In the genomic region with DNA sequence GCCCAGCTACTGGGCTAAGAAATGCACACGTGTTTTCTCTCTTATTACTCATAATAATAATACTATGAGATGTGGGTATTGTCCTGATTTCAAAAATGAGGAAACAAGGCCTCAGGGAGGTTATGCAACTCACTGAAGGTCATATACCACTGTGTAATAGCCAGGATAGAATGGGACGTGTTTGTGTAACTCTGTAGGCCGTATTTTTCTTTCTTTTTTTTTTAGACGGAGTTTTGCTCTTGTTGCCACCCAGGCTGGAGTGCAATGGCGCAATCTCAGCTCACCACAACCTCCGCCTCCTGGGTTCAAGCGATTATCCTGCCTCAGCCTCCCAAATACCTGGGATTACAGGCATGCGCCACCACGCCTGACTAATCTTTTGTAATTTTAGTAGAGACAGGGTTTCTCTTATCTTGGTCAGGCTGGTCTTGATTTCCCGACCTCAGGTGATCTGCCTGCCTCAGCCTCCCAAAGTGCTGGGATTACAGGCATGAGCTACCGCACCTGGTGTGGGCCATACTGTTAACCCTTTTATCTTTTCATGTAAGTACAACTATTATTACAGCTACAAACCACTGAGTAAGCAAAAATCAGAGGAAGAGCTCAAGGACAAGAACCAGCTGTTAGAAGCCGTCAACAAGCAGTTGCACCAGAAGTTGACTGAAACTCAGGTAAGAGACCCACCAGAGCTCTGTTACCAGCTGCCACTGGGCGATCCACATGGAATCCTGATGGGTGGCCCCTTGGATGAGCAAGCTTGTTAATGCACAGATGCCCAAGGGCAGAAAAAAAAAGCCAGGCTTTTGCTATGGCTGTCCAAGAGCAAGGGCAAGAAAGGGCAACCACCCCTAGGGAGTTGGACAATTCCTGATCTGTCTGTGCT, we compare ENCODE assay signal across 21 cellular contexts. TPM values are rescaled to one million over a fixed set of nuclear protein-coding genes. Genes with fewer than 3 reads are reported as not detected.
DNase-seq lines count a peak whose midpoint lies in the region; ATAC-seq, FAIRE-seq and TF ChIP-seq lines count a peak whose summit lies in the region.
"Had no signal": no experiment of that assay in that cellular context is flagged by ENCODE, and none has a peak within 500 bp of the region (broad histone marks: within the 10 kb centered on the region; RNA-seq: fewer than 3 reads in every experiment).

No MANE protein-coding gene starts in this region.

- TF ChIP-seq POLR2A in spleen (IDR thresholded peaks at IDR 0.05), result no peak

- H3K27ac ChIP-seq in spleen (peak overlapping the region in 7 of 8 donors; percentile 18 to 86 (median 72)), small intestine (ENCODE audit: low read depth in 1 of 2, low read length in 1 of 2) (no peak overlapping the region)
- H3K27ac ChIP-seq: vagina had no signal

- CTCF ChIA-PET in HEK293T (lab: Yijun Ruan, JAX), result no interaction called here

- WGBS in spleen, 5 donors, result 63 to 83% (median 69%) methylated on average over 13 of the region's 13 CpGs
- 94 to 95% (median 94%) methylated on average over 13 of the region's 13 CpGs for WGBS in small intestine, 3 donors

- H3K36me3 ChIP-seq in spleen (peaks cover 3 to 83% (median 37%) of the 10 kb centered on the region in 6 donors), small intestine (ENCODE audit: control insufficient read depth in 2 of 2, insufficient read depth in 2 of 2, low read length in 2 of 2) (peaks cover 4 to 6% of the 10 kb centered on the region in 2 donors)

- peak; percentile 3 to 11 for DNase-seq in Kasumi-1 (lab: John Stamatoyannopoulos, UW)
- peak; percentile 90 for DNase-seq in SKM-1 (lab: John Stamatoyannopoulos, UW; ENCODE audit: unreplicated experiment)
- DNase-seq in fibroblast of villous mesenchyme (ENCODE audit: low read depth), result peak; percentile 52
- DNase-seq in spleen, result peak; percentile 71
- DNase-seq in HEK293T (ENCODE audit: extremely low spot score), result no peak
- no peak for DNase-seq in small intestine
- DNase-seq: CD8-positive, alpha-beta memory T cell; dorsolateral prefrontal cortex; EL; naive thymus-derived CD8-positive, alpha-beta T cell; NCI-H1105; NCI-H510A; stimulated activated CD4-positive, alpha-beta T cell treated with anti-CD3 and anti-CD28 coated beads, Interleukin-2, amount 100 ng/mL, for 48 hours; T-helper 9 cell had no signal

- H3K4me3 ChIP-seq in fibroblast of villous mesenchyme (ENCODE audit: low read depth, low read length) (no peak overlapping the region), spleen (no peak overlapping the region), small intestine (ENCODE audit: low read depth in 1 of 2, low read length in 2 of 2) (no peak overlapping the region)
- H3K4me3 ChIP-seq: dorsolateral prefrontal cortex, vagina had no signal

- FAIRE-seq in small intestine (lab: Jason Lieb, UNC), result no peak
- FAIRE-seq: astrocyte, frontal cortex, GM12892 had no signal

- intact Hi-C loops in spleen (cut with DNase I; ENCODE audit: low total_unique reads), result no loop called here

- H3K27me3 ChIP-seq in spleen (replicated peaks in 1 of 7), result no peaks in the 10 kb centered on the region
- no peaks in the 10 kb centered on the region for H3K27me3 ChIP-seq in small intestine (ENCODE audit: control insufficient read depth in 2 of 2, insufficient read depth in 2 of 2, low read length in 2 of 2)
- H3K27me3 ChIP-seq: dorsolateral prefrontal cortex, vagina had no signal

- H3K4me1 ChIP-seq in spleen, result peaks cover 0 to 34% (median 12%) of the 10 kb centered on the region in 6 donors
- H3K4me1 ChIP-seq in small intestine (ENCODE audit: control insufficient read depth in 2 of 2, insufficient read depth in 1 of 2, low read depth in 1 of 2, low read length in 1 of 2), result no peaks in the 10 kb centered on the region

- no peak for ATAC-seq in GM18861 (IDR thresholded peaks at IDR 0.05; ENCODE audit: unreplicated experiment)
- ATAC-seq: activated T-helper 17 cell treated with anti-CD3 and anti-CD28 coated beads, Interleukin-2, amount 50 U/mL, for 72 hours; naive thymus-derived CD8-positive, alpha-beta T cell had no signal

- TF ChIP-seq CTCF in fibroblast of villous mesenchyme (IDR thresholded peaks at IDR 0.05; ENCODE audit: insufficient read depth, low read depth, low read length) (no peak), spleen (IDR thresholded peaks at IDR 0.05 in 8 of 11, conservative IDR thresholded peaks at IDR 0.05 in 3 of 11) (no peak)

- H3K9me3 ChIP-seq in spleen (no peaks in the 10 kb centered on the region), small intestine (ENCODE audit: control insufficient read depth, low read depth) (no peaks in the 10 kb centered on the region)
- H3K9me3 ChIP-seq: vagina had no signal

- POLR2A ChIA-PET in HEK293T (lab: Yijun Ruan, JAX), result no interaction called here

TF ChIP-seq in HEK293T, 16 proteins besides CTCF, POLR2A, EP300 and RAD21:
- TF ChIP-seq BHLHE40 (IDR thresholded peaks at IDR 0.05; ENCODE audit: borderline replicate concordance) (no peak), FOXK2 (IDR thresholded peaks at IDR 0.05) (no peak), LEF1 (IDR thresholded peaks at IDR 0.05; ENCODE audit: borderline replicate concordance) (no peak), FOXA1 (IDR thresholded peaks at IDR 0.05) (no peak), ARNT (IDR thresholded peaks at IDR 0.05) (no peak), SUZ12 (IDR thresholded peaks at IDR 0.05) (no peak), ELF4 (IDR thresholded peaks at IDR 0.05) (no peak), TARDBP (IDR thresholded peaks at IDR 0.05) (no peak)
- TF ChIP-seq, protein P1, sequence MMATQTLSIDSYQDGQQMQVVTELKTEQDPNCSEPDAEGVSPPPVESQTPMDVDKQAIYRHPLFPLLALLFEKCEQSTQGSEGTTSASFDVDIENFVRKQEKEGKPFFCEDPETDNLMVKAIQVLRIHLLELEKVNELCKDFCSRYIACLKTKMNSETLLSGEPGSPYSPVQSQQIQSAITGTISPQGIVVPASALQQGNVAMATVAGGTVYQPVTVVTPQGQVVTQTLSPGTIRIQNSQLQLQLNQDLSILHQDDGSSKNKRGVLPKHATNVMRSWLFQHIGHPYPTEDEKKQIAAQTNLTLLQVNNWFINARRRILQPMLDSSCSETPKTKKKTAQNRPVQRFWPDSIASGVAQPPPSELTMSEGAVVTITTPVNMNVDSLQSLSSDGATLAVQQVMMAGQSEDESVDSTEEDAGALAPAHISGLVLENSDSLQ (IDR thresholded peaks at IDR 0.05), result no peak

RNA-seq across cellular contexts. Expression of a gene that starts 6.7 kb away (rescaled TPM):
- 25.4 and 49.2 TPM in 2 replicates for total RNA-seq in fibroblast of villous mesenchyme
- total RNA-seq in spleen, result 10 to 100 TPM in 4 of 7 donors, 1 to 10 TPM in 3; 8.3 to 16.8 (median 11.5) TPM
- 10 to 100 TPM in 1 of 3 donors, 1 to 10 TPM in 2; 6.0 to 10.3 (median 9.0) TPM for polyA plus RNA-seq in spleen
- polyA plus RNA-seq in small intestine, result 10 to 100 TPM in 1 of 3 donors, 1 to 10 TPM in 2; 4.1 to 24.3 (median 5.6) TPM

RNA-seq across cellular contexts. Expression of a gene that starts 16.4 kb away (rescaled TPM):
- 26.7 and 40.2 TPM in 2 replicates for total RNA-seq in fibroblast of villous mesenchyme
- total RNA-seq in spleen, result 10 to 100 TPM; 39.6 to 93.9 (median 61.6) TPM
- polyA plus RNA-seq in spleen, result 10 to 100 TPM; 25.1 to 44.4 (median 35.1) TPM
- 10 to 100 TPM; 20.0 to 58.3 (median 22.8) TPM for polyA plus RNA-seq in small intestine

RNA-seq across cellular contexts. Expression of a gene that starts 31.2 kb away (rescaled TPM):
- total RNA-seq in fibroblast of villous mesenchyme (under 0.01 TPM in 2 replicates), spleen (1 to 10 TPM in 2 of 7 donors, under 1 TPM in 4, not detected in 1; 0.05 to 3.0 (median 0.45) TPM)
- polyA plus RNA-seq in spleen (under 1 TPM; 0.47 to 0.63 (median 0.54) TPM), small intestine (10 to 100 TPM in 1 of 3 donors, 1 to 10 TPM in 2; 2.2 to 12.2 (median 3.4) TPM)

RNA-seq across cellular contexts. Expression of a gene that starts 38.3 kb away (rescaled TPM):
- total RNA-seq in fibroblast of villous mesenchyme, result not detected in 2 replicates
- not detected for total RNA-seq in spleen
- 1 to 10 TPM in 1 of 3 donors, under 1 TPM in 1, not detected in 1; 0.67 to 4.9 TPM for polyA plus RNA-seq in spleen
- over 10,000 TPM in 2 of 3 donors, 1,000 to 10,000 TPM in 1; 4,043 to 32,483 (median 28,942) TPM for polyA plus RNA-seq in small intestine
- total RNA-seq: activated T-helper 17 cell treated with anti-CD3 and anti-CD28 coated beads, Interleukin-2, amount 50 U/mL, for 72 hours; astrocyte; CD8-positive, alpha-beta memory T cell; dorsolateral prefrontal cortex; frontal cortex; kidney epithelial cell; naive thymus-derived CD8-positive, alpha-beta T cell had no signal
- polyA plus RNA-seq: CD8-positive, alpha-beta memory T cell; naive thymus-derived CD8-positive, alpha-beta T cell had no signal

RNA-seq across cellular contexts. Expression of a gene that starts 48.4 kb away (rescaled TPM):
- total RNA-seq in fibroblast of villous mesenchyme, result 35.4 and 40.3 TPM in 2 replicates
- total RNA-seq in spleen, result 10 to 100 TPM in 3 of 7 donors, 1 to 10 TPM in 4; 3.5 to 19.4 (median 9.4) TPM
- 1 to 10 TPM; 2.2 to 8.0 (median 3.1) TPM for polyA plus RNA-seq in spleen
- 1 to 10 TPM; 2.2 to 7.4 (median 2.7) TPM for polyA plus RNA-seq in small intestine

Comparison
In these comparisons a context has a peak if more than half of its experiments do, and no peak if none do; other contexts are left out.
1. DNase-seq: peak in Kasumi-1 (2 of 2), SKM-1 (single experiment), fibroblast of villous mesenchyme (single experiment) and spleen (single experiment); none in HEK293T (single experiment) and small intestine (single experiment).
2. H3K27ac ChIP-seq: peak in spleen (7 of 8); none in small intestine (0 of 2).